In the genomic region with DNA sequence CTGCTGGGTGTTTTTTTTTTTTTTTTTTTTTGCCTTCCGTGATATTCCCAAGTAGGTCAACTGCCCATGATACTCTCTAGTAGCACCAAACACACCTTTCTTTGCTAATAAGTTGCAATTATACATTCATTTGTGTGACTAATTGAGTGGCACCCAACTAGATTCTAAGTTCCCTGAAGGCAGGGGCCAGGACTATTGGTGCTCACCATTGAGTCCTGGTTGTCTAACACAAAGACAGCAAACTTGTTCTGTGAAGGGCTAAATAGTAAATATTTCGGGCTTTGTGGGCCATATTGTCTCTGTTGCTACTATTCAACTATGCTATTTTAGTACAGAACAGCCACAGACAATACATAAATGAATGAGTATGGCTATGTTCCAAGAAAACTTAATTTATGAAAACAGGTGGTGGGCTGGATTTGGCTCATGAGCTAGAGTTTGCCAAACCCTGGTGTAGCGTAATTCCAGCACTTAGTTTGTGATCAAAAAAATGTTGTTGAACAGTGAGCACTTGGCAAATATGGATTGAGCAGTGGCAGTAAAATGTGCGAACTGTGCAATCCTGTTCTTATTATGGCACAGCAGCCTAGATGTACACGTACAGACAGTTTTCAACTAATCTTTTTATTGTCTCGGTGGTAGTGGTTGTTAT, we compare ENCODE assay signal across 30 cellular contexts. TPM values are rescaled to one million over a fixed set of nuclear protein-coding genes. Genes with fewer than 3 reads are reported as not detected.
"Had no signal": no experiment of that assay in that cellular context is flagged by ENCODE, and none has a peak within 500 bp of the region (broad histone marks: within the 10 kb centered on the region; RNA-seq: fewer than 3 reads in every experiment).

No MANE protein-coding gene starts in this region.

- H3K4me2 ChIP-seq: hepatocyte had no signal

- H3K27me3 Mint-ChIP-seq: naive thymus-derived CD8-positive, alpha-beta T cell had no signal

- H3K4me1 ChIP-seq: breast epithelium had no signal

- H3K27ac ChIP-seq: breast epithelium, hepatocyte, lower lobe of right lung, upper lobe of left lung, WERI-Rb-1 had no signal

- DNase-seq: activated CD4-positive, alpha-beta T cell treated with anti-CD3 and anti-CD28 coated beads for 1 hour; activated CD4-positive, alpha-beta T cell treated with anti-CD3 and anti-CD28 coated beads, Interleukin-2, amount 50 U/mL, for 1 hour; activated CD8-positive, alpha-beta T cell treated with anti-CD3 and anti-CD28 coated beads, Interleukin-2, amount 10 ng/mL, durations not matched to agents 7 days and 5 days; activated gamma-delta T cell; cerebellar nuclear complex; cortex of kidney; effector memory CD4-positive, alpha-beta T cell; foreskin melanocyte; glutamatergic neuron; immature natural killer cell; lower lobe of right lung; naive thymus-derived CD8-positive, alpha-beta T cell; stimulated activated CD4-positive, alpha-beta T cell treated with anti-CD3 and anti-CD28 coated beads, Interleukin-12 subunit alpha, Interleukin-12 subunit beta, amount 100 ng/mL, for 4 hours; stimulated activated CD4-positive, alpha-beta T cell treated with anti-CD3 and anti-CD28 coated beads, Interleukin-4, amount 100 ng/mL, for 4 hours; stimulated activated naive CD8-positive, alpha-beta T cell treated with anti-CD3 and anti-CD28 coated beads, Interleukin-15, Interleukin-2, amounts not matched to agents 100 U/mL and 50 U/mL, for 24 hours; T-helper 1 cell; upper lobe of left lung; WERI-Rb-1 had no signal

- ATAC-seq: activated CD8-positive, alpha-beta T cell treated with anti-CD3 and anti-CD28 coated beads, Interleukin-2, amount 10 ng/mL, durations not matched to agents 7 days and 5 days; activated naive CD4-positive, alpha-beta T cell treated with anti-CD3 and anti-CD28 coated beads, Interleukin-2, amount 50 U/mL, for 72 hours; esophagus mucosa; left lobe of liver; lower lobe of right lung; naive thymus-derived CD8-positive, alpha-beta T cell; stimulated activated naive CD8-positive, alpha-beta T cell treated with anti-CD3 and anti-CD28 coated beads, Interleukin-15, Interleukin-2, amounts not matched to agents 100 U/mL and 50 U/mL, for 24 hours had no signal

- H3K4me3 ChIP-seq: breast epithelium, hepatocyte, lower lobe of right lung, upper lobe of left lung had no signal

- H3K36me3 ChIP-seq: breast epithelium, lower lobe of right lung, upper lobe of left lung, WERI-Rb-1 had no signal

- H3K4me3 Mint-ChIP-seq: activated CD8-positive, alpha-beta T cell treated with anti-CD3 and anti-CD28 coated beads, Interleukin-2, amount 10 ng/mL, durations not matched to agents 7 days and 5 days; activated T-helper 1 cell treated with anti-CD3 and anti-CD28 coated beads, Interleukin-12 subunit alpha, Interleukin-12 subunit beta, Interleukin-2, Interleukin-4 antibody, amounts not matched to agents 30 ng/mL and 10 ng/mL and 1 ng/mL, durations not matched to agents 14 hours and 24 hours and 36 hours; immature natural killer cell; naive thymus-derived CD8-positive, alpha-beta T cell had no signal

- H3K9me3 Mint-ChIP-seq: activated naive CD4-positive, alpha-beta T cell treated with anti-CD3 and anti-CD28 coated beads, Interleukin-2, amount 50 U/mL, for 72 hours; activated T-helper 1 cell treated with anti-CD3 and anti-CD28 coated beads, Interleukin-12 subunit alpha, Interleukin-12 subunit beta, Interleukin-2, Interleukin-4 antibody, amounts not matched to agents 30 ng/mL and 10 ng/mL and 1 ng/mL, durations not matched to agents 14 hours and 24 hours and 36 hours; immature natural killer cell; naive thymus-derived CD8-positive, alpha-beta T cell had no signal

- H3K27me3 ChIP-seq: breast epithelium, hepatocyte, upper lobe of left lung had no signal

- H3K27ac Mint-ChIP-seq: activated CD8-positive, alpha-beta T cell treated with anti-CD3 and anti-CD28 coated beads, Interleukin-2, amount 10 ng/mL, durations not matched to agents 7 days and 5 days; activated naive CD4-positive, alpha-beta T cell treated with anti-CD3 and anti-CD28 coated beads, Interleukin-2, amount 50 U/mL, for 72 hours; activated T-helper 1 cell treated with anti-CD3 and anti-CD28 coated beads, Interleukin-12 subunit alpha, Interleukin-12 subunit beta, Interleukin-2, Interleukin-4 antibody, amounts not matched to agents 30 ng/mL and 10 ng/mL and 1 ng/mL, durations not matched to agents 14 hours and 24 hours and 36 hours; naive thymus-derived CD8-positive, alpha-beta T cell had no signal

- H3K9me3 ChIP-seq: breast epithelium, lower lobe of right lung, upper lobe of left lung had no signal

RNA-seq across cellular contexts. Expression of a gene that starts 51.8 kb away (rescaled TPM):
- total RNA-seq: activated CD8-positive, alpha-beta T cell treated with anti-CD3 and anti-CD28 coated beads, Interleukin-2, amount 10 ng/mL, durations not matched to agents 7 days and 5 days; activated naive CD4-positive, alpha-beta T cell treated with anti-CD3 and anti-CD28 coated beads, Interleukin-2, amount 50 U/mL, for 72 hours; activated T-helper 1 cell treated with anti-CD3 and anti-CD28 coated beads, Interleukin-12 subunit alpha, Interleukin-12 subunit beta, Interleukin-2, Interleukin-4 antibody, amounts not matched to agents 30 ng/mL and 10 ng/mL and 1 ng/mL, durations not matched to agents 14 hours and 24 hours and 36 hours; breast epithelium; esophagus mucosa; hepatocyte; kidney epithelial cell; left lobe of liver; lower lobe of right lung; mucosa of gallbladder; naive thymus-derived CD8-positive, alpha-beta T cell; osteoblast; posterior vena cava; subcutaneous adipose tissue; upper lobe of left lung had no signal
- polyA plus RNA-seq: hepatocyte; immature natural killer cell; naive thymus-derived CD8-positive, alpha-beta T cell; thymus had no signal
